In the genomic region with DNA sequence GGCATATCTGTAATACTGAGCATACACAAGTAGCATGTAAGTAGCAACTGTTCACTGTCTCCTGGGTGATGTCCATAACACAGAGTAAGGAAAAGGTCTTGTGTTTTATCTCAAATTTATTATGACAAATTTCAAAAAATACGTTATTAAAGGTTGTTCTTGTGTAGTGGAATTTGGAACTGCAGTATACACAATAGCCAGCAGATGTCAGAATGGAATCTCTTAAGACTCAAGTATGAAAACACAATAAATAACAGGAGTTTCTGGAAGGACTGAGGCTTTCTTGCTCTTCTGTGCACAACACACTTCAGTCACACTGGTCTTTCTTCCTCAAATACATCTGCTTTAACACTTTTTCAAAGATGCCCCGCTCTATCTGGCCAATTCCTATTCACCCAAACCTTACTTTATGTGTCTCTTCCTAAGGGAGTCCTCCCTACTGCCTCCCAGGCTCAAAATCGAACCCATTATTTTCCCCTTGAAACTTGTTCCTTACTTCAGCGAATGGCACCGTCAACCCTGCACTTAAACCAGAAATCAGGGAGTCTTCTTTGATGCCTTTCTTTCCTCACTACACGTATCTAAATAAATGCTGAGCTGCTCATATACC, we compare ENCODE assay signal across 8 cellular contexts. TPM values are rescaled to one million over a fixed set of nuclear protein-coding genes. Genes with fewer than 3 reads are reported as not detected.
A peak's percentile ranks its signal among the peaks of the same experiment; 100 is the strongest.
DNase-seq lines count a peak whose midpoint lies in the region; ATAC-seq and TF ChIP-seq lines count a peak whose summit lies in the region.

No MANE protein-coding gene starts in this region.

- peaks cover 33% of the 10 kb centered on the region for H3F3A ChIP-seq in SK-N-SH (replicated peaks; ENCODE audit: insufficient read depth)

- H3K9me3 Mint-ChIP-seq in HFFc6 (no peaks in the 10 kb centered on the region), osteocyte (ENCODE audit: unreplicated experiment) (no peaks in the 10 kb centered on the region)

- no peak for TF ChIP-seq EP300 in SK-N-SH (IDR thresholded peaks at IDR 0.05; ENCODE audit: borderline replicate concordance in 1 of 2, low read depth in 1 of 2, low read length in 1 of 2)

- no peak overlapping the region for H3K4me3 ChIP-seq in SK-N-SH (ENCODE audit: low read depth in 2 of 2, low read length in 1 of 2)
- H3K4me3 ChIP-seq in fibroblast of lung (replicated peaks in 1 of 4; ENCODE audit: control extremely low read depth in 1 of 4, insufficient read depth in 1 of 4, low read depth in 3 of 4, low read length in 4 of 4) = no peak overlapping the region

- H3K36me3 Mint-ChIP-seq in HFFc6 (ENCODE audit: low read depth) = peaks cover 15% of the 10 kb centered on the region; the same call in 1 of the 2 replicates
- peaks cover 27% of the 10 kb centered on the region for H3K36me3 Mint-ChIP-seq in osteocyte (ENCODE audit: unreplicated experiment)

- peak; percentile 77 for TF ChIP-seq RAD21 in SK-N-SH (IDR thresholded peaks at IDR 0.05; ENCODE audit: low read length)

- peak; percentile 50 for DNase-seq in COR-L47 (lab: John Stamatoyannopoulos, UW)
- peak; percentile 63 for DNase-seq in HFFc6
- DNase-seq in SK-N-SH = no peak
- peak; percentile 64 to 83 for DNase-seq in fibroblast of lung (ENCODE audit: low read depth in 2 of 2)
- no peak for DNase-seq in osteocyte (ENCODE audit: extremely low spot score, unreplicated experiment)
- DNase-seq in NCI-H2107 (lab: John Stamatoyannopoulos, UW) = no peak

- peaks cover 68 to 71% of the 10 kb centered on the region in 2 experiments for H3K36me3 ChIP-seq in SK-N-SH (replicated peaks in 1 of 2; ENCODE audit: control insufficient read depth in 1 of 2, insufficient read depth in 2 of 2, low read length in 1 of 2)
- no peaks in the 10 kb centered on the region for H3K36me3 ChIP-seq in fibroblast of lung (ENCODE audit: control insufficient read depth, insufficient read depth, low read length)

- H3K9me3 ChIP-seq in SK-N-SH (no peaks in the 10 kb centered on the region), fibroblast of lung (ENCODE audit: control insufficient read depth, insufficient read depth, low read depth, low read length) (no peaks in the 10 kb centered on the region)

- H3K4me3 Mint-ChIP-seq in HFFc6 = no peak overlapping the region
- no peak overlapping the region for H3K4me3 Mint-ChIP-seq in osteocyte (ENCODE audit: unreplicated experiment)

- WGBS in SK-N-SH (ENCODE audit: low lambda C conversion rate) = 74% methylated on average over 6 of the region's 6 CpGs

- TF ChIP-seq CTCF in HFFc6 (IDR thresholded peaks at IDR 0.05) (peak; percentile 87), SK-N-SH (IDR thresholded peaks at IDR 0.05) (peak; percentile 77), fibroblast of lung (conservative IDR thresholded peaks at IDR 0.05 in 1 of 2, IDR thresholded peaks at IDR 0.05 in 1 of 2; ENCODE audit: low read depth in 1 of 2, low read length in 2 of 2) (peak; percentile 55 to 76), osteocyte (IDR thresholded peaks at IDR 0.05) (peak; percentile 72)

- H3K27ac ChIP-seq in SK-N-SH (ENCODE audit: low read depth in 2 of 2, low read length in 1 of 2) (no peak overlapping the region; a peak in 1 of 4 replicates), fibroblast of lung (ENCODE audit: insufficient read depth, low read length) (no peak overlapping the region)

- H3K79me2 ChIP-seq in SK-N-SH (ENCODE audit: insufficient read depth) (peaks cover 67% of the 10 kb centered on the region), fibroblast of lung (ENCODE audit: control insufficient read depth, insufficient read depth, low read length) (peaks cover 1% of the 10 kb centered on the region)

- ATAC-seq in HG03039 (IDR thresholded peaks at IDR 0.05; ENCODE audit: unreplicated experiment) = no peak
- ATAC-seq in GM18868 (IDR thresholded peaks at IDR 0.05; ENCODE audit: unreplicated experiment) = no peak

- H3K4me2 ChIP-seq in SK-N-SH (no peak overlapping the region), fibroblast of lung (ENCODE audit: extremely low read depth, insufficient read depth, low read length) (no peak overlapping the region)

- H2AFZ ChIP-seq in SK-N-SH (ENCODE audit: low read depth) (no peak overlapping the region), fibroblast of lung (ENCODE audit: low read length) (no peak overlapping the region)

- H3K27me3 Mint-ChIP-seq in HFFc6 (ENCODE audit: insufficient read depth) = no peaks in the 10 kb centered on the region; the same call in 1 of the 2 replicates
- H3K27me3 Mint-ChIP-seq in osteocyte (ENCODE audit: unreplicated experiment) = no peaks in the 10 kb centered on the region

- H3K4me1 ChIP-seq in SK-N-SH (ENCODE audit: control insufficient read depth in 1 of 2, insufficient read depth in 2 of 2, low read depth in 1 of 2, low read length in 1 of 2) (no peaks in the 10 kb centered on the region), fibroblast of lung (ENCODE audit: control insufficient read depth, extremely low read depth, insufficient read depth, low read length) (no peaks in the 10 kb centered on the region)

- H3K4me1 Mint-ChIP-seq in HFFc6 (ENCODE audit: low read depth) (no peaks in the 10 kb centered on the region), osteocyte (ENCODE audit: unreplicated experiment) (peaks cover 2% of the 10 kb centered on the region)

- peak overlapping the region; percentile 27; the same call in 1 of the 2 replicates for H3K27ac Mint-ChIP-seq in HFFc6
- H3K27ac Mint-ChIP-seq in osteocyte (ENCODE audit: unreplicated experiment) = peak overlapping the region; percentile 43

- POLR2A ChIA-PET in SK-N-SH (lab: Yijun Ruan, JAX) = no interaction called here

- H3K27me3 ChIP-seq in SK-N-SH (ENCODE audit: insufficient read depth) = no peaks in the 10 kb centered on the region
- no peaks in the 10 kb centered on the region for H3K27me3 ChIP-seq in fibroblast of lung (ENCODE audit: control insufficient read depth, insufficient read depth, low read length)

- H3K9ac ChIP-seq in SK-N-SH (no peak overlapping the region), fibroblast of lung (ENCODE audit: insufficient read depth, low read length) (no peak overlapping the region)

- CTCF ChIA-PET in SK-N-SH (lab: Yijun Ruan, JAX) = interaction anchor here (0.7 to 5.5 kb wide), 10 partner anchors 8 to 283 kb away, joined by 3 to 39 read pairs (median 3); a partner anchor contains a TSS

- H4K20me1 ChIP-seq in SK-N-SH (ENCODE audit: insufficient read depth) (0 out of 2 replicates have a peak, but pooled peaks cover 4% of the 10 kb centered on the region), fibroblast of lung (ENCODE audit: control insufficient read depth, extremely low read depth, insufficient read depth, low read length) (no peaks in the 10 kb centered on the region)

- H3K9me2 ChIP-seq in SK-N-SH = no peaks in the 10 kb centered on the region

TF ChIP-seq in SK-N-SH, 30 proteins besides CTCF, POLR2A, EP300 and RAD21:
- TF ChIP-seq, protein P1, sequence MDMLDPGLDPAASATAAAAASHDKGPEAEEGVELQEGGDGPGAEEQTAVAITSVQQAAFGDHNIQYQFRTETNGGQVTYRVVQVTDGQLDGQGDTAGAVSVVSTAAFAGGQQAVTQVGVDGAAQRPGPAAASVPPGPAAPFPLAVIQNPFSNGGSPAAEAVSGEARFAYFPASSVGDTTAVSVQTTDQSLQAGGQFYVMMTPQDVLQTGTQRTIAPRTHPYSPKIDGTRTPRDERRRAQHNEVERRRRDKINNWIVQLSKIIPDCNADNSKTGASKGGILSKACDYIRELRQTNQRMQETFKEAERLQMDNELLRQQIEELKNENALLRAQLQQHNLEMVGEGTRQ (IDR thresholded peaks at IDR 0.05; ENCODE audit: borderline replicate concordance, low read depth, low read length) = no peak
- TF ChIP-seq CHD2 (IDR thresholded peaks at IDR 0.05; ENCODE audit: low read length, partially characterized antibody) = no peak
- no peak for TF ChIP-seq MEF2A (IDR thresholded peaks at IDR 0.05; ENCODE audit: borderline replicate concordance, low read depth)
- TF ChIP-seq SMC3 (IDR thresholded peaks at IDR 0.05; ENCODE audit: low read depth, low read length) = peak; percentile 55

RNA-seq across cellular contexts. Expression of a gene that starts 6.5 kb away (rescaled TPM):
- 1 to 10 TPM; 6.0 to 8.9 (median 7.0) TPM for total RNA-seq in HFFc6 (2021; fragmentation: NEBNext Ultra II Directional; extraction: Animal tissue kit (Norgen Biotek cat#: 25700))
- polyA plus RNA-seq in SK-N-SH (2012; rRNA removed) = 10.1 and 12.8 TPM in 2 replicates
- polyA plus RNA-seq in SK-N-SH (2012; cell fraction: cytosol; rRNA removed) = 5.0 and 7.8 TPM in 2 replicates
- polyA plus RNA-seq in SK-N-SH (2012; cell fraction: nucleus; rRNA removed) = 26.3 and 29.4 TPM in 2 replicates
- total RNA-seq in fibroblast of lung = 11.6 and 12.2 TPM in 2 replicates
- 7.6 and 8.2 TPM in 2 replicates for polyA plus RNA-seq in fibroblast of lung
- polyA plus RNA-seq in fibroblast of lung (2012) = 6.0 and 6.4 TPM in 2 replicates
- polyA minus RNA-seq in fibroblast of lung (ENCODE audit: low replicate concordance) = 15.2 and 16.2 TPM in 2 replicates
- 20.5 and 21.0 TPM in 2 replicates for total RNA-seq in osteocyte

RNA-seq across cellular contexts. Expression of a gene that starts 9.7 kb away (rescaled TPM):
- total RNA-seq in HFFc6 (2021; fragmentation: NEBNext Ultra II Directional; extraction: Animal tissue kit (Norgen Biotek cat#: 25700)) = 100 to 1,000 TPM; 140 to 166 (median 148) TPM
- polyA plus RNA-seq in SK-N-SH (2012; rRNA removed) (215 and 255 TPM in 2 replicates), fibroblast of lung (162 and 203 TPM in 2 replicates)
- polyA plus RNA-seq in SK-N-SH (2012; cell fraction: cytosol; rRNA removed) = 285 and 368 TPM in 2 replicates
- 62.1 and 68.8 TPM in 2 replicates for polyA plus RNA-seq in SK-N-SH (2012; cell fraction: nucleus; rRNA removed)
- total RNA-seq in fibroblast of lung (113 and 128 TPM in 2 replicates), osteocyte (77.2 and 85.9 TPM in 2 replicates)
- polyA plus RNA-seq in fibroblast of lung (2012) = 147 and 199 TPM in 2 replicates
- 30.6 and 39.8 TPM in 2 replicates for polyA minus RNA-seq in fibroblast of lung (ENCODE audit: low replicate concordance)

Comparison
In these comparisons a context has a peak if more than half of its experiments do, and no peak if none do; other contexts are left out.
1. DNase-seq: peak in COR-L47 (single experiment), HFFc6 (single experiment) and fibroblast of lung (2 of 2); none in SK-N-SH (single experiment), osteocyte (single experiment) and NCI-H2107 (single experiment).
2. Peak in every context shown above with its lines, with median percentiles within 50 percentile points of each other: CTCF ChIP-seq.